9 cellular contexts compared by ENCODE assay signal in genomic region chr17:75832652-75833400, GRCh38. TPM values are rescaled to one million over a fixed set of nuclear protein-coding genes. Genes with fewer than 3 reads are reported as not detected.
DNase-seq lines count a peak whose midpoint lies in the region; ATAC-seq and TF ChIP-seq lines count a peak whose summit lies in the region.
"Had no signal": no experiment of that assay in that cellular context is flagged by ENCODE, and none has a peak within 500 bp of the region (broad histone marks: within the 10 kb centered on the region; RNA-seq: fewer than 3 reads in every experiment).

No MANE protein-coding gene starts in this region.

- intact Hi-C loops in stomach (cut with DNase I; ENCODE audit: low total_unique reads) = no loop called here

- WGBS in stomach, 5 donors = 56 to 68% (median 63%) methylated on average over 19 to 20 of the region's 20 CpGs

- H3K9me3 ChIP-seq in right atrium auricular region = no peaks in the 10 kb centered on the region
- H3K9me3 ChIP-seq in stomach = no peaks in the 10 kb centered on the region

- H3K27ac ChIP-seq in right atrium auricular region (peak overlapping the region; percentile 79), stomach (peak overlapping the region; percentile 26 to 81 (median 70))

- peaks cover 61% of the 10 kb centered on the region for H3K36me3 Mint-ChIP-seq in activated CD8-positive, alpha-beta T cell treated with anti-CD3 and anti-CD28 coated beads, Interleukin-2, amount 10 ng/mL, durations not matched to agents 7 days and 5 days (ENCODE audit: low read depth)

- H3K27me3 ChIP-seq in right atrium auricular region (no peaks in the 10 kb centered on the region), stomach (no peaks in the 10 kb centered on the region)

- TF ChIP-seq CTCF in right atrium auricular region (IDR thresholded peaks at IDR 0.05) = no peak
- TF ChIP-seq CTCF in stomach (IDR thresholded peaks at IDR 0.05) = no peak
- no peak for TF ChIP-seq CTCF in omental fat pad (IDR thresholded peaks at IDR 0.05)

- H3K4me3 Mint-ChIP-seq in activated CD8-positive, alpha-beta T cell treated with anti-CD3 and anti-CD28 coated beads, Interleukin-2, amount 10 ng/mL, durations not matched to agents 7 days and 5 days = peak overlapping the region; percentile 72

- TF ChIP-seq POLR2A in stomach (IDR thresholded peaks at IDR 0.05) = no peak

- H3K36me3 ChIP-seq in right atrium auricular region = peaks cover 17% of the 10 kb centered on the region
- peaks cover 25 to 84% (median 60%) of the 10 kb centered on the region in 4 donors for H3K36me3 ChIP-seq in stomach

- peak; percentile 33 to 44 for DNase-seq in activated CD4-positive, alpha-beta T cell treated with anti-CD3 and anti-CD28 coated beads, Interleukin-2, amount 50 U/mL, for 48 hours
- no peak for DNase-seq in activated CD4-positive, alpha-beta T cell treated with anti-CD3 and anti-CD28 coated beads, Interleukin-2, amount 50 U/mL, for 1 hour
- peak; percentile 69 for DNase-seq in activated CD8-positive, alpha-beta T cell treated with anti-CD3 and anti-CD28 coated beads, Interleukin-2, amount 10 ng/mL, durations not matched to agents 7 days and 5 days
- DNase-seq in right atrium auricular region (ENCODE audit: low spot score) (no peak), stomach (no peak), omental fat pad (ENCODE audit: low spot score) (no peak)
- DNase-seq: NCI-H1694 treated with DMSO at 0.1 percent for 48 hours had no signal

- H3K9me3 Mint-ChIP-seq in activated CD8-positive, alpha-beta T cell treated with anti-CD3 and anti-CD28 coated beads, Interleukin-2, amount 10 ng/mL, durations not matched to agents 7 days and 5 days (ENCODE audit: insufficient read depth) = no peaks in the 10 kb centered on the region

- TF ChIP-seq EP300 in stomach (IDR thresholded peaks at IDR 0.05) = no peak

- H3K4me1 Mint-ChIP-seq in activated CD8-positive, alpha-beta T cell treated with anti-CD3 and anti-CD28 coated beads, Interleukin-2, amount 10 ng/mL, durations not matched to agents 7 days and 5 days (ENCODE audit: low read depth) = peaks cover 63% of the 10 kb centered on the region

- POLR2A ChIA-PET in activated CD8-positive, alpha-beta T cell treated with anti-CD3 and anti-CD28 coated beads, Interleukin-2, amount 10 ng/mL, durations not matched to agents 7 days and 5 days (lab: Charles Lee) = interaction anchor here (0.7 to 17.8 kb wide), 11 partner anchors 10 to 56 kb away, joined by 3 to 205 read pairs (median 5); partner anchors contain the start of genes TRIM47, UNC13D, UNK and WBP2

- H3K4me1 ChIP-seq in right atrium auricular region = peaks cover 0 to 34% of the 10 kb centered on the region in 2 donors
- peaks cover 4 to 53% (median 18%) of the 10 kb centered on the region in 4 donors for H3K4me1 ChIP-seq in stomach

- no peak overlapping the region for H3K4me3 ChIP-seq in right atrium auricular region
- H3K4me3 ChIP-seq in stomach = no peak overlapping the region

- CTCF ChIA-PET in activated CD8-positive, alpha-beta T cell treated with anti-CD3 and anti-CD28 coated beads, Interleukin-2, amount 10 ng/mL, durations not matched to agents 7 days and 5 days (lab: Charles Lee) = interaction anchor here (0.7 to 3.8 kb wide), 11 partner anchors 13 to 173 kb away, joined by 3 to 17 read pairs (median 5); partner anchors contain the start of gene GALK1

- no peaks in the 10 kb centered on the region for H3K27me3 Mint-ChIP-seq in activated CD8-positive, alpha-beta T cell treated with anti-CD3 and anti-CD28 coated beads, Interleukin-2, amount 10 ng/mL, durations not matched to agents 7 days and 5 days (ENCODE audit: low read depth)

- peak overlapping the region; percentile 93 for H3K27ac Mint-ChIP-seq in activated CD8-positive, alpha-beta T cell treated with anti-CD3 and anti-CD28 coated beads, Interleukin-2, amount 10 ng/mL, durations not matched to agents 7 days and 5 days

- peak; percentile 62 for ATAC-seq in activated CD8-positive, alpha-beta T cell treated with anti-CD3 and anti-CD28 coated beads, Interleukin-2, amount 10 ng/mL, durations not matched to agents 7 days and 5 days
- ATAC-seq in omental fat pad (ENCODE audit: low FRiP score) (no peak), GM21515 (IDR thresholded peaks at IDR 0.05; ENCODE audit: unreplicated experiment) (no peak), HG02759 (IDR thresholded peaks at IDR 0.05; ENCODE audit: unreplicated experiment) (no peak)

RNA-seq across cellular contexts. Expression of gene UNC13D, which starts 11.4 kb away (rescaled TPM):
- total RNA-seq in activated CD8-positive, alpha-beta T cell treated with anti-CD3 and anti-CD28 coated beads, Interleukin-2, amount 10 ng/mL, durations not matched to agents 7 days and 5 days = 100 to 1,000 TPM; 234 to 249 TPM
- total RNA-seq in right atrium auricular region (10 to 100 TPM; 11.1 to 25.9 TPM), stomach (10 to 100 TPM in 4 of 5 donors, 1 to 10 TPM in 1; 9.0 to 45.5 (median 25.5) TPM), omental fat pad (10 to 100 TPM in 2 of 4 donors, 1 to 10 TPM in 2; 3.2 to 27.1 (median 8.2) TPM)
- polyA plus RNA-seq in stomach = 10 to 100 TPM in 2 of 3 donors, 1 to 10 TPM in 1; 6.4 to 18.5 (median 17.9) TPM

RNA-seq across cellular contexts. Expression of gene WBP2, which starts 22.3 kb away (rescaled TPM):
- total RNA-seq in activated CD8-positive, alpha-beta T cell treated with anti-CD3 and anti-CD28 coated beads, Interleukin-2, amount 10 ng/mL, durations not matched to agents 7 days and 5 days = 10 to 100 TPM; 64.3 to 68.6 TPM
- total RNA-seq in right atrium auricular region (100 to 1,000 TPM in 1 of 2 donors, 10 to 100 TPM in 1; 100.0 to 163 TPM), stomach (100 to 1,000 TPM in 1 of 5 donors, 10 to 100 TPM in 4; 28.6 to 122 (median 46.1) TPM), omental fat pad (10 to 100 TPM; 43.1 to 72.3 (median 50.2) TPM)
- polyA plus RNA-seq in stomach = 100 to 1,000 TPM in 1 of 3 donors, 10 to 100 TPM in 2; 87.3 to 104 (median 98.6) TPM

RNA-seq across cellular contexts. Expression of gene TRIM47, which starts 45.6 kb away (rescaled TPM):
- total RNA-seq in activated CD8-positive, alpha-beta T cell treated with anti-CD3 and anti-CD28 coated beads, Interleukin-2, amount 10 ng/mL, durations not matched to agents 7 days and 5 days = 10 to 100 TPM; 31.4 to 36.8 TPM
- 10 to 100 TPM; 16.8 to 24.8 TPM for total RNA-seq in right atrium auricular region
- total RNA-seq in stomach = 10 to 100 TPM in 4 of 5 donors, 1 to 10 TPM in 1; 3.5 to 40.4 (median 11.9) TPM
- polyA plus RNA-seq in stomach = 10 to 100 TPM; 24.2 to 34.7 (median 28.4) TPM
- total RNA-seq in omental fat pad = 10 to 100 TPM; 18.5 to 53.8 (median 29.6) TPM

RNA-seq across cellular contexts. Expression of gene UNK, which starts 48.2 kb away (rescaled TPM):
- 10 to 100 TPM; 30.2 to 31.0 TPM for total RNA-seq in activated CD8-positive, alpha-beta T cell treated with anti-CD3 and anti-CD28 coated beads, Interleukin-2, amount 10 ng/mL, durations not matched to agents 7 days and 5 days
- 10 to 100 TPM; 18.8 to 25.3 TPM for total RNA-seq in right atrium auricular region
- total RNA-seq in stomach = 100 to 1,000 TPM in 1 of 5 donors, 10 to 100 TPM in 3, 1 to 10 TPM in 1; 3.5 to 102 (median 33.0) TPM
- polyA plus RNA-seq in stomach = 10 to 100 TPM; 13.5 to 17.3 (median 15.1) TPM
- total RNA-seq in omental fat pad = 10 to 100 TPM; 19.4 to 38.9 (median 24.3) TPM

Comparison
In these comparisons a context has a peak if more than half of its experiments do, and no peak if none do; other contexts are left out.
1. DNase-seq: peak in activated CD4-positive, alpha-beta T cell treated with anti-CD3 and anti-CD28 coated beads, Interleukin-2, amount 50 U/mL, for 48 hours (2 of 2) and activated CD8-positive, alpha-beta T cell treated with anti-CD3 and anti-CD28 coated beads, Interleukin-2, amount 10 ng/mL, durations not matched to agents 7 days and 5 days (single experiment); none in activated CD4-positive, alpha-beta T cell treated with anti-CD3 and anti-CD28 coated beads, Interleukin-2, amount 50 U/mL, for 1 hour (single experiment), right atrium auricular region (single experiment), stomach (single experiment) and omental fat pad (single experiment).
2. RNA of gene UNC13D, which starts 11.4 kb away (total RNA-seq): 234 to 249 TPM in activated CD8-positive, alpha-beta T cell treated with anti-CD3 and anti-CD28 coated beads, Interleukin-2, amount 10 ng/mL, durations not matched to agents 7 days and 5 days; 11.1 to 25.9 TPM in right atrium auricular region, 9.0 to 45.5 TPM in stomach and 3.2 to 27.1 TPM in omental fat pad; every median in the first group is over 4 times any median in the second.